15 cellular contexts compared by ENCODE assay signal in genomic region chr13:46663216-46663615, GRCh38.
A peak's percentile ranks its signal among the peaks of the same experiment; 100 is the strongest.
DNase-seq lines count a peak whose midpoint lies in the region; ATAC-seq, FAIRE-seq and TF ChIP-seq lines count a peak whose summit lies in the region.
"Had no signal": no experiment of that assay in that cellular context is flagged by ENCODE, and none has a peak within 500 bp of the region (broad histone marks: within the 10 kb centered on the region; RNA-seq: fewer than 3 reads in every experiment).

No MANE protein-coding gene starts in this region.

- peak overlapping the region; percentile 30; the same call in 1 of the 2 replicates for H3K4me2 ChIP-seq in GM12878 (ENCODE audit: control insufficient read depth, insufficient read depth)

- WGBS in GM12878 (ENCODE audit: insufficient coverage, insufficient replicate concordance, low lambda C conversion rate, missing lambda C conversion rate), result 0% methylated on average over 1 of the region's 1 CpG

- H2AFZ ChIP-seq in GM12878 (ENCODE audit: control insufficient read depth, low read depth, low read length), result no peak overlapping the region

- RAD21 ChIA-PET in GM12878 (lab: Charles Lee; ENCODE audit: unreplicated experiment), result interaction anchor here (0.6 to 6.7 kb wide), 17 partner anchors 9 to 169 kb away, joined by 3 to 46 read pairs (median 7); partner anchors contain the start of gene LRCH1

- peak overlapping the region; percentile 67 for H3K27ac ChIP-seq in GM12878 (ENCODE audit: control insufficient read depth, insufficient read depth)
- H3K27ac ChIP-seq: adrenal gland, KMS-11 had no signal

- ATAC-seq in stimulated activated naive CD8-positive, alpha-beta T cell treated with anti-CD3 and anti-CD28 coated beads, Interleukin-15, amount 100 ng/mL, for 72 hours, result no peak
- peak; percentile 4; the same call in 2 of the 3 replicates for ATAC-seq in GM12878
- ATAC-seq: HCT116, left lobe of liver had no signal

- peaks cover 58% of the 10 kb centered on the region for H3K4me1 Mint-ChIP-seq in stimulated activated naive CD8-positive, alpha-beta T cell treated with anti-CD3 and anti-CD28 coated beads, Interleukin-15, Interleukin-2, amounts not matched to agents 100 ng/mL and 50 ng/mL, for 24 hours (ENCODE audit: low read depth)
- peaks cover 48% of the 10 kb centered on the region for H3K4me1 Mint-ChIP-seq in stimulated activated naive CD8-positive, alpha-beta T cell treated with anti-CD3 and anti-CD28 coated beads, Interleukin-15, amount 100 ng/mL, for 72 hours
- H3K4me1 Mint-ChIP-seq in type B pancreatic cell (ENCODE audit: unreplicated experiment), result peaks cover 60% of the 10 kb centered on the region

- H3K79me2 ChIP-seq in GM12878 (ENCODE audit: control insufficient read depth, insufficient read depth, low read length), result peaks cover 84% of the 10 kb centered on the region

- peak overlapping the region; percentile 64 for H3K27ac Mint-ChIP-seq in stimulated activated naive CD8-positive, alpha-beta T cell treated with anti-CD3 and anti-CD28 coated beads, Interleukin-15, Interleukin-2, amounts not matched to agents 100 ng/mL and 50 ng/mL, for 24 hours
- H3K27ac Mint-ChIP-seq in stimulated activated naive CD8-positive, alpha-beta T cell treated with anti-CD3 and anti-CD28 coated beads, Interleukin-15, amount 100 ng/mL, for 72 hours, result no peak overlapping the region
- peak overlapping the region; percentile 7 for H3K27ac Mint-ChIP-seq in type B pancreatic cell

- SMC1A ChIA-PET in GM12878 (lab: Charles Lee; ENCODE audit: uncharacterized antibody, unreplicated experiment), result interaction anchor here (0.6 to 18.5 kb wide), 22 partner anchors 7 to 275 kb away, joined by 3 to 456 read pairs (median 7); no protein-coding TSS in a partner anchor

- no peaks in the 10 kb centered on the region for H3K27me3 ChIP-seq in GM12878 (replicated peaks in 1 of 2; ENCODE audit: control insufficient read depth in 2 of 2, insufficient read depth in 2 of 2, low read length in 1 of 2)
- H3K27me3 ChIP-seq: adrenal gland had no signal

- H4K20me1 ChIP-seq in GM12878 (ENCODE audit: control insufficient read depth, insufficient read depth), result no peaks in the 10 kb centered on the region

- peaks cover 5% of the 10 kb centered on the region for H3K36me3 Mint-ChIP-seq in stimulated activated naive CD8-positive, alpha-beta T cell treated with anti-CD3 and anti-CD28 coated beads, Interleukin-15, Interleukin-2, amounts not matched to agents 100 ng/mL and 50 ng/mL, for 24 hours (ENCODE audit: low read depth)
- peaks cover 12% of the 10 kb centered on the region for H3K36me3 Mint-ChIP-seq in type B pancreatic cell

- H3K27me3 Mint-ChIP-seq in stimulated activated naive CD8-positive, alpha-beta T cell treated with anti-CD3 and anti-CD28 coated beads, Interleukin-15, Interleukin-2, amounts not matched to agents 100 ng/mL and 50 ng/mL, for 24 hours, result no peaks in the 10 kb centered on the region
- H3K27me3 Mint-ChIP-seq in stimulated activated naive CD8-positive, alpha-beta T cell treated with anti-CD3 and anti-CD28 coated beads, Interleukin-15, amount 100 ng/mL, for 72 hours, result no peaks in the 10 kb centered on the region
- H3K27me3 Mint-ChIP-seq in type B pancreatic cell, result no peaks in the 10 kb centered on the region

- no TSS peak for BruUV-seq in GM12878 (replicated peaks; lab: Mats Ljungman, UMichigan)

- CTCF ChIA-PET in GM12878 (lab: Yijun Ruan, JAX), result interaction anchor here (0.8 to 2.6 kb wide), 7 partner anchors 18 to 112 kb away, joined by 3 to 14 read pairs (median 5); no protein-coding TSS in a partner anchor

- no peak for TF ChIP-seq RAD21 in GM12878 (IDR thresholded peaks at IDR 0.05; ENCODE audit: insufficient read depth, low read depth, low read length)

- no peak for TF ChIP-seq EP300 in GM12878 (IDR thresholded peaks at IDR 0.05; ENCODE audit: borderline replicate concordance in 1 of 2, control insufficient read depth in 1 of 2, low read depth in 2 of 2, low read length in 2 of 2)

- POLR2A ChIA-PET in GM12878 (lab: Charles Lee), result interaction anchor here (0.8 to 2.3 kb wide), 10 partner anchors 13 to 108 kb away, joined by 3 to 10 read pairs (median 4); no protein-coding TSS in a partner anchor

- TF ChIP-seq POLR2A in GM12878 (IDR thresholded peaks at IDR 0.05; ENCODE audit: low read depth, low read length), result no peak

- no peak for DNase-seq in stimulated activated naive CD8-positive, alpha-beta T cell treated with anti-CD3 and anti-CD28 coated beads, Interleukin-15, amount 100 ng/mL, for 72 hours
- DNase-seq in GM12878 (ENCODE audit: low read depth, low spot score) (no peak), lung microvascular endothelial cell (ENCODE audit: low read depth in 2 of 2) (peak; percentile 88 to 92), type B pancreatic cell (ENCODE audit: extremely low spot score, unreplicated experiment) (no peak), SKM-1 (lab: John Stamatoyannopoulos, UW; ENCODE audit: unreplicated experiment) (no peak), hippocampal formation (lab: John Stamatoyannopoulos, UW) (no peak)
- DNase-seq in central memory CD4-positive, alpha-beta T cell, result no peak
- DNase-seq: adrenal gland, NCI-H1694, SHP77 treated with DMSO at 0.1 percent for 48 hours had no signal

- intact Hi-C loops in GM12878 (cut with micrococcal nuclease; ENCODE audit: unreplicated experiment), result no loop called here

- no peak for FAIRE-seq in GM12878 (lab: Jason Lieb, UNC)
- FAIRE-seq: TTC549 had no signal

- no peaks in the 10 kb centered on the region for H3K9me3 ChIP-seq in GM12878 (replicated peaks; ENCODE audit: control insufficient read depth, insufficient read depth, low read length)
- H3K9me3 ChIP-seq: adrenal gland had no signal

- H3K9me3 Mint-ChIP-seq in stimulated activated naive CD8-positive, alpha-beta T cell treated with anti-CD3 and anti-CD28 coated beads, Interleukin-15, Interleukin-2, amounts not matched to agents 100 ng/mL and 50 ng/mL, for 24 hours, result no peaks in the 10 kb centered on the region
- H3K9me3 Mint-ChIP-seq in stimulated activated naive CD8-positive, alpha-beta T cell treated with anti-CD3 and anti-CD28 coated beads, Interleukin-15, amount 100 ng/mL, for 72 hours, result no peaks in the 10 kb centered on the region
- no peaks in the 10 kb centered on the region for H3K9me3 Mint-ChIP-seq in type B pancreatic cell

- H3K9ac ChIP-seq in GM12878 (ENCODE audit: control insufficient read depth, insufficient read depth, low read length), result no peak overlapping the region
- H3K9ac ChIP-seq: KMS-11 had no signal

- TF ChIP-seq CTCF in GM12878 (IDR thresholded peaks at IDR 0.05 in 2 of 3, conservative IDR thresholded peaks at IDR 0.05 in 1 of 3; ENCODE audit: control insufficient read depth in 2 of 3, extremely low read depth in 1 of 3, insufficient read depth in 1 of 3, low read depth in 3 of 3, low read length in 3 of 3) (no peak), type B pancreatic cell (conservative IDR thresholded peaks at IDR 0.05) (no peak)

- H3K36me3 ChIP-seq in GM12878 (ENCODE audit: control insufficient read depth in 2 of 2, insufficient read depth in 2 of 2, low read length in 1 of 2), result no peaks in the 10 kb centered on the region; a peak in 1 of 4 replicates
- H3K36me3 ChIP-seq: adrenal gland had no signal

- in situ Hi-C loops in GM12878 (cut with MboI), result no loop called here

- H3K4me3 ChIP-seq in GM12878, result no peak overlapping the region
- H3K4me3 ChIP-seq: adrenal gland had no signal

- H3K4me1 ChIP-seq in GM12878 (ENCODE audit: control insufficient read depth, insufficient read depth, low read length), result peaks cover 45% of the 10 kb centered on the region

- H3K4me3 Mint-ChIP-seq in stimulated activated naive CD8-positive, alpha-beta T cell treated with anti-CD3 and anti-CD28 coated beads, Interleukin-15, Interleukin-2, amounts not matched to agents 100 ng/mL and 50 ng/mL, for 24 hours, result no peak overlapping the region
- no peak overlapping the region for H3K4me3 Mint-ChIP-seq in stimulated activated naive CD8-positive, alpha-beta T cell treated with anti-CD3 and anti-CD28 coated beads, Interleukin-15, amount 100 ng/mL, for 72 hours
- peak overlapping the region; percentile 13 for H3K4me3 Mint-ChIP-seq in type B pancreatic cell

TF ChIP-seq in GM12878, 131 proteins besides CTCF, POLR2A, EP300 and RAD21 (continues in another document):
- TF ChIP-seq HDGF (IDR thresholded peaks at IDR 0.05) (no peak), ETV6 (conservative IDR thresholded peaks at IDR 0.05 in 1 of 2, IDR thresholded peaks at IDR 0.05 in 1 of 2; ENCODE audit: borderline replicate concordance in 1 of 2, low read depth in 1 of 2) (no peak), SUZ12 (IDR thresholded peaks at IDR 0.05; ENCODE audit: unreplicated experiment) (no peak)
- TF ChIP-seq, protein P1, sequence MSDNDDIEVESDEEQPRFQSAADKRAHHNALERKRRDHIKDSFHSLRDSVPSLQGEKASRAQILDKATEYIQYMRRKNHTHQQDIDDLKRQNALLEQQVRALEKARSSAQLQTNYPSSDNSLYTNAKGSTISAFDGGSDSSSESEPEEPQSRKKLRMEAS (IDR thresholded peaks at IDR 0.05; ENCODE audit: low read depth, low read length), result no peak
- TF ChIP-seq, protein P2, sequence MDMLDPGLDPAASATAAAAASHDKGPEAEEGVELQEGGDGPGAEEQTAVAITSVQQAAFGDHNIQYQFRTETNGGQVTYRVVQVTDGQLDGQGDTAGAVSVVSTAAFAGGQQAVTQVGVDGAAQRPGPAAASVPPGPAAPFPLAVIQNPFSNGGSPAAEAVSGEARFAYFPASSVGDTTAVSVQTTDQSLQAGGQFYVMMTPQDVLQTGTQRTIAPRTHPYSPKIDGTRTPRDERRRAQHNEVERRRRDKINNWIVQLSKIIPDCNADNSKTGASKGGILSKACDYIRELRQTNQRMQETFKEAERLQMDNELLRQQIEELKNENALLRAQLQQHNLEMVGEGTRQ (IDR thresholded peaks at IDR 0.05; ENCODE audit: borderline replicate concordance, low read depth, low read length), result no peak

Comparison
In these comparisons a context has a peak if more than half of its experiments do, and no peak if none do; other contexts are left out.
1. H3K27ac Mint-ChIP-seq: peak in stimulated activated naive CD8-positive, alpha-beta T cell treated with anti-CD3 and anti-CD28 coated beads, Interleukin-15, Interleukin-2, amounts not matched to agents 100 ng/mL and 50 ng/mL, for 24 hours (single experiment) and type B pancreatic cell (single experiment); none in stimulated activated naive CD8-positive, alpha-beta T cell treated with anti-CD3 and anti-CD28 coated beads, Interleukin-15, amount 100 ng/mL, for 72 hours (0 of 2).
2. DNase-seq: peak in lung microvascular endothelial cell (2 of 2); none in stimulated activated naive CD8-positive, alpha-beta T cell treated with anti-CD3 and anti-CD28 coated beads, Interleukin-15, amount 100 ng/mL, for 72 hours (0 of 2), GM12878 (single experiment), type B pancreatic cell (single experiment), SKM-1 (single experiment), central memory CD4-positive, alpha-beta T cell (single experiment) and hippocampal formation (0 of 2).